15 cellular contexts compared by ENCODE assay signal in genomic region chr6:158066161-158066781, GRCh38.
"Had no signal": no experiment of that assay in that cellular context is flagged by ENCODE, and none has a peak within 500 bp of the region (broad histone marks: within the 10 kb centered on the region; RNA-seq: fewer than 3 reads in every experiment).

No MANE protein-coding gene starts in this region.

- H3K27me3 ChIP-seq: suprapubic skin had no signal

- H3K9me3 Mint-ChIP-seq: activated CD4-positive, alpha-beta memory T cell treated with anti-CD3 and anti-CD28 coated beads for 36 hours; immature natural killer cell; naive thymus-derived CD4-positive, alpha-beta T cell had no signal

- H3K27ac ChIP-seq: prostate gland, suprapubic skin, VCaP had no signal

- DNase-seq: activated CD4-positive, alpha-beta memory T cell treated with anti-CD3 and anti-CD28 coated beads for 36 hours; activated gamma-delta T cell; activated T-cell treated with anti-CD3 and anti-CD28 coated beads, Interleukin-2, amount 50 U/mL, for 48 hours; anterior cingulate cortex; immature natural killer cell; left cardiac atrium; naive thymus-derived CD4-positive, alpha-beta T cell; nucleus accumbens; stimulated activated naive CD4-positive, alpha-beta T cell treated with Interleukin-2 at 50 U/mL for 16 hours; SW 1271 had no signal

- H3K27ac Mint-ChIP-seq: activated CD4-positive, alpha-beta memory T cell treated with anti-CD3 and anti-CD28 coated beads for 36 hours; activated naive CD8-positive, alpha-beta T cell had no signal

- H3K36me3 ChIP-seq: prostate gland had no signal

- H3K4me3 Mint-ChIP-seq: activated CD4-positive, alpha-beta memory T cell treated with anti-CD3 and anti-CD28 coated beads for 36 hours; activated naive CD8-positive, alpha-beta T cell; immature natural killer cell; naive thymus-derived CD4-positive, alpha-beta T cell had no signal

- H3K4me3 ChIP-seq: lung, prostate gland, suprapubic skin had no signal

- H3K27me3 Mint-ChIP-seq: activated CD4-positive, alpha-beta memory T cell treated with anti-CD3 and anti-CD28 coated beads for 36 hours; activated naive CD8-positive, alpha-beta T cell; naive thymus-derived CD4-positive, alpha-beta T cell had no signal

- H3K9me3 ChIP-seq: prostate gland, suprapubic skin had no signal
